ENCODE assay signal across 1 cellular context in genomic region chr6:43689421-43689820, GRCh38.
TF ChIP-seq lines count a peak whose summit lies in the region.

No MANE protein-coding gene starts in this region.

TF ChIP-seq in HepG2, 621 proteins besides CTCF, POLR2A, EP300 and RAD21:
- no peak for TF ChIP-seq IKZF1 (IDR thresholded peaks at IDR 0.05)
- peak; percentile 83 for TF ChIP-seq BCL6 (CRISPR knock-in tag; IDR thresholded peaks at IDR 0.05)
- TF ChIP-seq PHF8 (CRISPR knock-in tag; IDR thresholded peaks at IDR 0.05), result no peak
